ENCODE assay signal across 8 cellular contexts in genomic region chr2:54081574-54081973, GRCh38. TPM values are rescaled to one million over a fixed set of nuclear protein-coding genes. Genes with fewer than 3 reads are reported as not detected.
A peak's percentile ranks its signal among the peaks of the same experiment; 100 is the strongest.
DNase-seq lines count a peak whose midpoint lies in the region; ATAC-seq and TF ChIP-seq lines count a peak whose summit lies in the region.

No MANE protein-coding gene starts in this region.

- in situ Hi-C loops in brain microvascular endothelial cell (cut with HindIII; ENCODE audit: low pct_ligation_motif_present, low sequenced_read_pairs): no loop called here

- no peak overlapping the region for H3K27ac ChIP-seq in brain microvascular endothelial cell

- TF ChIP-seq CTCF in GM12865 (IDR thresholded peaks at IDR 0.05; ENCODE audit: insufficient read depth, low read depth, low read length, missing control alignments): no peak
- no peak for TF ChIP-seq CTCF in brain microvascular endothelial cell (IDR thresholded peaks at IDR 0.05; ENCODE audit: low read depth, low read length, missing control alignments)

- DNase-seq in GM12865 (ENCODE audit: low read depth) (peak; percentile 92), brain microvascular endothelial cell (peak; percentile 53), pons (ENCODE audit: low spot score) (no peak), left colon (no peak), superior temporal gyrus (ENCODE audit: extremely low spot score) (no peak), NCI-H2081 treated with DMSO at 0.1 percent for 48 hours (lab: John Stamatoyannopoulos, UW) (no peak)

- H3K4me3 ChIP-seq in GM12865 (ENCODE audit: low read depth, low read length) (no peak overlapping the region), brain microvascular endothelial cell (ENCODE audit: low read depth, low read length) (no peak overlapping the region)

- intact Hi-C loops in left colon (cut with DNase I, micrococcal nuclease): no loop called here

- H3K27me3 ChIP-seq in brain microvascular endothelial cell (replicated peaks): no peaks in the 10 kb centered on the region

- ATAC-seq in GM21367 (IDR thresholded peaks at IDR 0.05; ENCODE audit: unreplicated experiment): peak; percentile 96
- ATAC-seq in HG03521 (IDR thresholded peaks at IDR 0.05; ENCODE audit: unreplicated experiment): peak; percentile 95
- ATAC-seq in left colon: no peak

- no peaks in the 10 kb centered on the region for H3K36me3 ChIP-seq in brain microvascular endothelial cell (replicated peaks)

RNA-seq across cellular contexts. Expression of gene ACYP2, which starts 33.8 kb away (rescaled TPM):
- total RNA-seq in left colon: 10 to 100 TPM; 10.8 to 12.2 TPM

Comparison
In these comparisons a context has a peak if more than half of its experiments do, and no peak if none do; other contexts are left out.
1. DNase-seq: peak in GM12865 (single experiment) and brain microvascular endothelial cell (single experiment); none in pons (single experiment), left colon (0 of 2), superior temporal gyrus (single experiment) and NCI-H2081 treated with DMSO at 0.1 percent for 48 hours (single experiment).